Comparison of ENCODE assay signal across 1 cellular context in the genomic region with DNA sequence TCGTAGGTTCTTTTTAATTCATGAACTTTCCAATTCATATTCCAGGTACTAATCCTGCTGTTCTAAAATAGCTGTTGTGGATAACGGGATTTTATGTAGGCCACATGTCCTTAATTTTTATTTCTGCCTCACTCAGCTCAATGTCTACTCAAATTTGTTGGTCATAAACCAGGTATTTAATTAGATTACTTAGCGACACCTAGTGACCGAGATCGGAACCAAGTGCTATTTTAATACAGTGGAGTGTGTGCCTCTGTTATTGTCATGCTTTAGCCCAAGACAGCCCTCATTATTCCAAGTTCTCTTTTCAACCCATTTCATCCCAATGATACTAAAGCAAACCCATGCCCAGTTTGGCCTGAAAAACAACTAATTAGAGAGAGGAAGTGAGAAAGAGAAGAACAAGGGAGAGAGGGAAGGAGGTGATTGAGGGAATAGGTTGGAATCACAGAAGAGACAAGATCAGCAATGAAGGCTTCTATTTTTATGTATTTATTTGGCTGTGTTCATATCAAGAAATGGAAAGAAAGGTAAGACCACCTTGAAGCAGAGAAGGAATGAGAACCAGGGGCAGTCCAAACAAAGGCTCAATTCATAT.
TF ChIP-seq lines count a peak whose summit lies in the region.

No MANE protein-coding gene starts in this region.

TF ChIP-seq in HEK293, 187 proteins besides CTCF, POLR2A, EP300 and RAD21 (continued from another document):
- TF ChIP-seq, protein P1, sequence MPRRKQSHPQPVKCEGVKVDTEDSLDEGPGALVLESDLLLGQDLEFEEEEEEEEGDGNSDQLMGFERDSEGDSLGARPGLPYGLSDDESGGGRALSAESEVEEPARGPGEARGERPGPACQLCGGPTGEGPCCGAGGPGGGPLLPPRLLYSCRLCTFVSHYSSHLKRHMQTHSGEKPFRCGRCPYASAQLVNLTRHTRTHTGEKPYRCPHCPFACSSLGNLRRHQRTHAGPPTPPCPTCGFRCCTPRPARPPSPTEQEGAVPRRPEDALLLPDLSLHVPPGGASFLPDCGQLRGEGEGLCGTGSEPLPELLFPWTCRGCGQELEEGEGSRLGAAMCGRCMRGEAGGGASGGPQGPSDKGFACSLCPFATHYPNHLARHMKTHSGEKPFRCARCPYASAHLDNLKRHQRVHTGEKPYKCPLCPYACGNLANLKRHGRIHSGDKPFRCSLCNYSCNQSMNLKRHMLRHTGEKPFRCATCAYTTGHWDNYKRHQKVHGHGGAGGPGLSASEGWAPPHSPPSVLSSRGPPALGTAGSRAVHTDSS (tag by site-specific recombination; IDR thresholded peaks at IDR 0.05): no peak
- TF ChIP-seq RBAK (tag by site-specific recombination; IDR thresholded peaks at IDR 0.05) (no peak), IKZF3 (tag by site-specific recombination; IDR thresholded peaks at IDR 0.05) (no peak), KLF7 (tag by site-specific recombination; IDR thresholded peaks at IDR 0.05; ENCODE audit: borderline replicate concordance) (no peak), ZFP37 (tag by site-specific recombination; IDR thresholded peaks at IDR 0.05) (no peak), ZSCAN16 (tag by site-specific recombination; IDR thresholded peaks at IDR 0.05) (no peak), KLF8 (tag by site-specific recombination; IDR thresholded peaks at IDR 0.05) (no peak), ZNF654 (tag by site-specific recombination; IDR thresholded peaks at IDR 0.05; ENCODE audit: low read depth) (peak; percentile 93), ZNF133 (tag by site-specific recombination; IDR thresholded peaks at IDR 0.05) (no peak), ZNF138 (tag by site-specific recombination; IDR thresholded peaks at IDR 0.05; ENCODE audit: borderline replicate concordance) (no peak), ZNF670 (tag by site-specific recombination; IDR thresholded peaks at IDR 0.05; ENCODE audit: low read depth) (no peak), ZNF391 (tag by site-specific recombination; IDR thresholded peaks at IDR 0.05; ENCODE audit: borderline replicate concordance, low read depth) (no peak), ZNF701 (tag by site-specific recombination; IDR thresholded peaks at IDR 0.05) (no peak), ZNF223 (tag by site-specific recombination; IDR thresholded peaks at IDR 0.05) (no peak), ZNF473 (tag by site-specific recombination; IDR thresholded peaks at IDR 0.05) (no peak), ZBTB20 (tag by site-specific recombination; IDR thresholded peaks at IDR 0.05) (no peak), ZNF112 (tag by site-specific recombination; IDR thresholded peaks at IDR 0.05) (no peak)
- TF ChIP-seq, protein P2, sequence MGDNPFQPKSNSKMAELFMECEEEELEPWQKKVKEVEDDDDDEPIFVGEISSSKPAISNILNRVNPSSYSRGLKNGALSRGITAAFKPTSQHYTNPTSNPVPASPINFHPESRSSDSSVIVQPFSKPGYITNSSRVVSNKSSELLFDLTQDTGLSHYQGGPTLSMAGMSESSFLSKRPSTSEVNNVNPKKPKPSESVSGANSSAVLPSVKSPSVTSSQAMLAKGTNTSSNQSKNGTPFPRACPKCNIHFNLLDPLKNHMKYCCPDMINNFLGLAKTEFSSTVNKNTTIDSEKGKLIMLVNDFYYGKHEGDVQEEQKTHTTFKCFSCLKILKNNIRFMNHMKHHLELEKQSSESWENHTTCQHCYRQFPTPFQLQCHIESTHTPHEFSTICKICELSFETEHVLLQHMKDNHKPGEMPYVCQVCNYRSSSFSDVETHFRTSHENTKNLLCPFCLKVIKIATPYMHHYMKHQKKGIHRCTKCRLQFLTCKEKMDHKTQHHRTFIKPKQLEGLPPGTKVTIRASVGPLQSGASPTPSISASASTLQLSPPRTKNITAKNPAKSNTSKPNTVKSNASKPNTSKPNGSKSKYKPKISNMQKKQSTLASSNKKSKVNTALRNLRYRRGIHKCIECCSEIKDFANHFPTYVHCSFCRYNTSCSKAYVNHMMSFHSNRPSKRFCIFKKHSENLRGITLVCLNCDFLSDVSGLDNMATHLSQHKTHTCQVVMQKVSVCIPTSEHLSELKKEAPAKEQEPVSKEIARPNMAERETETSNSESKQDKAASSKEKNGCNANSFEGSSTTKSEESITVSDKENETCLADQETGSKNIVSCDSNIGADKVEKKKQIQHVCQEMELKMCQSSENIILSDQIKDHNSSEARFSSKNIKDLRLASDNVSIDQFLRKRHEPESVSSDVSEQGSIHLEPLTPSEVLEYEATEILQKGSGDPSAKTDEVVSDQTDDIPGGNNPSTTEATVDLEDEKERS (tag by site-specific recombination; IDR thresholded peaks at IDR 0.05): no peak
- TF ChIP-seq, protein P3, sequence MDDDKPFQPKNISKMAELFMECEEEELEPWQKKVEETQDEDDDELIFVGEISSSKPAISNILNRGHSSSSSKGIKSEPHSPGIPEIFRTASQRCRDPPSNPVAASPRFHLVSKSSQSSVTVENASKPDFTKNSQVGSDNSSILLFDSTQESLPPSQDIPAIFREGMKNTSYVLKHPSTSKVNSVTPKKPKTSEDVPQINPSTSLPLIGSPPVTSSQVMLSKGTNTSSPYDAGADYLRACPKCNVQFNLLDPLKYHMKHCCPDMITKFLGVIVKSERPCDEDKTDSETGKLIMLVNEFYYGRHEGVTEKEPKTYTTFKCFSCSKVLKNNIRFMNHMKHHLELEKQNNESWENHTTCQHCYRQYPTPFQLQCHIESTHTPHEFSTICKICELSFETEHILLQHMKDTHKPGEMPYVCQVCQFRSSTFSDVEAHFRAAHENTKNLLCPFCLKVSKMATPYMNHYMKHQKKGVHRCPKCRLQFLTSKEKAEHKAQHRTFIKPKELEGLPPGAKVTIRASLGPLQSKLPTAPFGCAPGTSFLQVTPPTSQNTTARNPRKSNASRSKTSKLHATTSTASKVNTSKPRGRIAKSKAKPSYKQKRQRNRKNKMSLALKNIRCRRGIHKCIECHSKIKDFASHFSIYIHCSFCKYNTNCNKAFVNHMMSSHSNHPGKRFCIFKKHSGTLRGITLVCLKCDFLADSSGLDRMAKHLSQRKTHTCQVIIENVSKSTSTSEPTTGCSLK (tag by site-specific recombination; IDR thresholded peaks at IDR 0.05): no peak
- TF ChIP-seq, protein P4, sequence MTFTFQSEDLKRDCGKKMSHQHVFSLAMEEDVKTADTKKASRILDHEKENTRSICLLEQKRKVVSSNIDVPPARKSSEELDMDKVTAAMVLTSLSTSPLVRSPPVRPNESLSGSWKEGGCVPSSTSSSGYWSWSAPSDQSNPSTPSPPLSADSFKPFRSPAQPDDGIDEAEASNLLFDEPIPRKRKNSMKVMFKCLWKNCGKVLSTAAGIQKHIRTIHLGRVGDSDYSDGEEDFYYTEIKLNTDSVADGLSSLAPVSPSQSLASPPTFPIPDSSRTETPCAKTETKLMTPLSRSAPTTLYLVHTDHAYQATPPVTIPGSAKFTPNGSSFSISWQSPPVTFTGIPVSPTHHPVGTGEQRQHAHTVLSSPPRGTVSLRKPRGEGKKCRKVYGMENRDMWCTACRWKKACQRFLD (tag by site-specific recombination; IDR thresholded peaks at IDR 0.05): no peak
- TF ChIP-seq, protein P5, sequence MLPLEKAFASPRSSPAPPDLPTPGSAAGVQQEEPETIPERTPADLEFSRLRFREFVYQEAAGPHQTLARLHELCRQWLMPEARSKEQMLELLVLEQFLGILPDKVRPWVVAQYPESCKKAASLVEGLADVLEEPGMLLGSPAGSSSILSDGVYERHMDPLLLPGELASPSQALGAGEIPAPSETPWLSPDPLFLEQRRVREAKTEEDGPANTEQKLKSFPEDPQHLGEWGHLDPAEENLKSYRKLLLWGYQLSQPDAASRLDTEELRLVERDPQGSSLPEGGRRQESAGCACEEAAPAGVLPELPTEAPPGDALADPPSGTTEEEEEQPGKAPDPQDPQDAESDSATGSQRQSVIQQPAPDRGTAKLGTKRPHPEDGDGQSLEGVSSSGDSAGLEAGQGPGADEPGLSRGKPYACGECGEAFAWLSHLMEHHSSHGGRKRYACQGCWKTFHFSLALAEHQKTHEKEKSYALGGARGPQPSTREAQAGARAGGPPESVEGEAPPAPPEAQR (tag by site-specific recombination; IDR thresholded peaks at IDR 0.05): no peak
- TF ChIP-seq, protein P6, sequence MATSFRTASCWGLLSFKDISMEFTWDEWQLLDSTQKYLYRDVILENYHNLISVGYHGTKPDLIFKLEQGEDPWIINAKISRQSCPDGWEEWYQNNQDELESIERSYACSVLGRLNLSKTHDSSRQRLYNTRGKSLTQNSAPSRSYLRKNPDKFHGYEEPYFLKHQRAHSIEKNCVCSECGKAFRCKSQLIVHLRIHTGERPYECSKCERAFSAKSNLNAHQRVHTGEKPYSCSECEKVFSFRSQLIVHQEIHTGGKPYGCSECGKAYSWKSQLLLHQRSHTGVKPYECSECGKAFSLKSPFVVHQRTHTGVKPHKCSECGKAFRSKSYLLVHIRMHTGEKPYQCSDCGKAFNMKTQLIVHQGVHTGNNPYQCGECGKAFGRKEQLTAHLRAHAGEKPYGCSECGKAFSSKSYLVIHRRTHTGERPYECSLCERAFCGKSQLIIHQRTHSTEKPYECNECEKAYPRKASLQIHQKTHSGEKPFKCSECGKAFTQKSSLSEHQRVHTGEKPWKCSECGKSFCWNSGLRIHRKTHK (tag by site-specific recombination; IDR thresholded peaks at IDR 0.05): no peak
- TF ChIP-seq, protein P7, sequence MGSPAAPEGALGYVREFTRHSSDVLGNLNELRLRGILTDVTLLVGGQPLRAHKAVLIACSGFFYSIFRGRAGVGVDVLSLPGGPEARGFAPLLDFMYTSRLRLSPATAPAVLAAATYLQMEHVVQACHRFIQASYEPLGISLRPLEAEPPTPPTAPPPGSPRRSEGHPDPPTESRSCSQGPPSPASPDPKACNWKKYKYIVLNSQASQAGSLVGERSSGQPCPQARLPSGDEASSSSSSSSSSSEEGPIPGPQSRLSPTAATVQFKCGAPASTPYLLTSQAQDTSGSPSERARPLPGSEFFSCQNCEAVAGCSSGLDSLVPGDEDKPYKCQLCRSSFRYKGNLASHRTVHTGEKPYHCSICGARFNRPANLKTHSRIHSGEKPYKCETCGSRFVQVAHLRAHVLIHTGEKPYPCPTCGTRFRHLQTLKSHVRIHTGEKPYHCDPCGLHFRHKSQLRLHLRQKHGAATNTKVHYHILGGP (tag by site-specific recombination; IDR thresholded peaks at IDR 0.05): no peak
- TF ChIP-seq, protein P8, sequence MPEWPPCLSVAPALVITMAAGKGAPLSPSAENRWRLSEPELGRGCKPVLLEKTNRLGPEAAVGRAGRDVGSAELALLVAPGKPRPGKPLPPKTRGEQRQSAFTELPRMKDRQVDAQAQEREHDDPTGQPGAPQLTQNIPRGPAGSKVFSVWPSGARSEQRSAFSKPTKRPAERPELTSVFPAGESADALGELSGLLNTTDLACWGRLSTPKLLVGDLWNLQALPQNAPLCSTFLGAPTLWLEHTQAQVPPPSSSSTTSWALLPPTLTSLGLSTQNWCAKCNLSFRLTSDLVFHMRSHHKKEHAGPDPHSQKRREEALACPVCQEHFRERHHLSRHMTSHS (tag by site-specific recombination; IDR thresholded peaks at IDR 0.05): no peak
- TF ChIP-seq, protein P9, sequence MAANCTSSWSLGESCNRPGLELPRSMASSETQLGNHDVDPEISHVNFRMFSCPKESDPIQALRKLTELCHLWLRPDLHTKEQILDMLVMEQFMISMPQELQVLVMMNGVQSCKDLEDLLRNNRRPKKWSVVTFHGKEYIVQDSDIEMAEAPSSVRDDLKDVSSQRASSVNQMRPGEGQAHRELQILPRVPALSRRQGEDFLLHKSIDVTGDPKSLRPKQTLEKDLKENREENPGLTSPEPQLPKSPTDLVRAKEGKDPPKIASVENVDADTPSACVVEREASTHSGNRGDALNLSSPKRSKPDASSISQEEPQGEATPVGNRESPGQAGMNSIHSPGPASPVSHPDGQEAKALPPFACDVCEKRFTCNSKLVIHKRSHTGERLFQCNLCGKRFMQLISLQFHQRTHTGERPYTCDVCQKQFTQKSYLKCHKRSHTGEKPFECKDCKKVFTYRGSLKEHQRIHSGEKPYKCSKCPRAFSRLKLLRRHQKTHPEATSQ (tag by site-specific recombination; IDR thresholded peaks at IDR 0.05): no peak
